Comparison of ENCODE assay signal across 1 cellular context in genomic region chr17:47701603-47702002, GRCh38.
A peak's percentile ranks its signal among the peaks of the same experiment; 100 is the strongest.
TF ChIP-seq lines count a peak whose summit lies in the region.

No MANE protein-coding gene starts in this region.

TF ChIP-seq in K562, 482 proteins besides CTCF, POLR2A, EP300 and RAD21:
- TF ChIP-seq RERE (CRISPR knock-in tag; IDR thresholded peaks at IDR 0.05; ENCODE audit: borderline replicate concordance) = no peak
- TF ChIP-seq UBTF (IDR thresholded peaks at IDR 0.05; ENCODE audit: borderline replicate concordance in 1 of 2, low read depth in 2 of 2, low read length in 2 of 2) = 0 out of 4 replicates have a peak, but pooled peaks of 1 of the 2 experiments have one; percentile 38
TF ChIP-seq in K562: peak in this region for 1.
